ENCODE assay signal across 1 cellular context in genomic region chr6:35415065-35415880, GRCh38.
TF ChIP-seq lines count a peak whose summit lies in the region.

No MANE protein-coding gene starts in this region.

TF ChIP-seq in HepG2, 621 proteins besides CTCF, POLR2A, EP300 and RAD21 (continued from another document and continues in another):
- TF ChIP-seq ZSCAN31 (CRISPR knock-in tag; IDR thresholded peaks at IDR 0.05; ENCODE audit: low read depth) (0 out of 2 replicates have a peak, but pooled peaks have one; percentile 69), PAWR (CRISPR knock-in tag; IDR thresholded peaks at IDR 0.05; ENCODE audit: borderline replicate concordance) (no peak), NFATC3 (CRISPR knock-in tag; IDR thresholded peaks at IDR 0.05) (0 out of 2 replicates have a peak, but pooled peaks have one; percentile 23), ZNF597 (CRISPR knock-in tag; IDR thresholded peaks at IDR 0.05) (no peak), HOXA3 (CRISPR knock-in tag; IDR thresholded peaks at IDR 0.05) (peak; percentile 89; the same call in 1 of the 2 replicates), POLR2AphosphoS5 (IDR thresholded peaks at IDR 0.05; ENCODE audit: low read depth, low read length) (no peak), RBM22 (optimal IDR thresholded peaks at IDR 0.05; ENCODE audit: low read length) (peak; percentile 66), ZNF746 (CRISPR knock-in tag; IDR thresholded peaks at IDR 0.05) (no peak), PRDM4 (CRISPR knock-in tag; IDR thresholded peaks at IDR 0.05; ENCODE audit: borderline replicate concordance) (no peak), AKAP8 (CRISPR knock-in tag; IDR thresholded peaks at IDR 0.05) (peak; percentile 82; the same call in 1 of the 2 replicates), ZBTB44 (CRISPR knock-in tag; IDR thresholded peaks at IDR 0.05) (no peak), EZH2 (conservative IDR thresholded peaks at IDR 0.05; ENCODE audit: low read depth, low read length) (no peak), KAT7 (CRISPR knock-in tag; IDR thresholded peaks at IDR 0.05; ENCODE audit: borderline replicate concordance) (no peak; the same call in 1 of the 2 replicates), ZNF326 (CRISPR knock-in tag; IDR thresholded peaks at IDR 0.05; ENCODE audit: borderline replicate concordance) (no peak), IKZF1 (IDR thresholded peaks at IDR 0.05) (no peak), ZNF138 (CRISPR knock-in tag; IDR thresholded peaks at IDR 0.05; ENCODE audit: low read depth) (no peak), ZNF264 (CRISPR knock-in tag; IDR thresholded peaks at IDR 0.05) (peak; percentile 38; the same call in 1 of the 2 replicates), ZHX1 (CRISPR knock-in tag; IDR thresholded peaks at IDR 0.05; ENCODE audit: low read depth) (peak; percentile 94), TOE1 (CRISPR knock-in tag; IDR thresholded peaks at IDR 0.05) (peak; percentile 97; the same call in 1 of the 2 replicates), DMTF1 (CRISPR knock-in tag; IDR thresholded peaks at IDR 0.05) (no peak; the same call in 1 of the 2 replicates), SMAD9 (CRISPR knock-in tag; IDR thresholded peaks at IDR 0.05) (0 out of 2 replicates have a peak, but pooled peaks have one; percentile 36), ZBTB40 (IDR thresholded peaks at IDR 0.05) (no peak), ZBTB40 (CRISPR knock-in tag; IDR thresholded peaks at IDR 0.05) (peak; percentile 18; the same call in 1 of the 2 replicates), MNT (IDR thresholded peaks at IDR 0.05) (no peak), ZNF563 (CRISPR knock-in tag; IDR thresholded peaks at IDR 0.05) (no peak), NRL (CRISPR knock-in tag; IDR thresholded peaks at IDR 0.05; ENCODE audit: borderline replicate concordance) (no peak), CEBPB (IDR thresholded peaks at IDR 0.05; ENCODE audit: borderline replicate concordance, low read depth, low read length) (peak; percentile 81), PAX8 (CRISPR knock-in tag; IDR thresholded peaks at IDR 0.05; ENCODE audit: borderline replicate concordance) (0 out of 2 replicates have a peak, but pooled peaks have one; percentile 40), KMT2A (CRISPR knock-in tag; IDR thresholded peaks at IDR 0.05) (0 out of 2 replicates have a peak, but pooled peaks have one; percentile 36), ZBTB39 (CRISPR knock-in tag; IDR thresholded peaks at IDR 0.05) (peak; percentile 22; the same call in 1 of the 2 replicates)
